In genomic region chr11:17275376-17276235, GRCh38 we compare ENCODE assay signal across 1 cellular context.
TF ChIP-seq lines count a peak whose summit lies in the region.

No MANE protein-coding gene starts in this region.

TF ChIP-seq in K562, 482 proteins besides CTCF, POLR2A, EP300 and RAD21 (continued from another document and continues in another):
- TF ChIP-seq USF2 (CRISPR knock-in tag; IDR thresholded peaks at IDR 0.05) (no peak), ZNF347 (CRISPR knock-in tag; IDR thresholded peaks at IDR 0.05; ENCODE audit: low read depth) (no peak), ZMIZ1 (IDR thresholded peaks at IDR 0.05; ENCODE audit: low read depth in 2 of 2, low read length in 2 of 2) (no peak), ZNF511 (CRISPR knock-in tag; IDR thresholded peaks at IDR 0.05) (no peak), ZNF551 (CRISPR knock-in tag; IDR thresholded peaks at IDR 0.05) (no peak), STAT6 (CRISPR knock-in tag; IDR thresholded peaks at IDR 0.05) (no peak), BRF1 (IDR thresholded peaks at IDR 0.05; ENCODE audit: borderline replicate concordance, extremely low read depth, insufficient read length) (no peak), JUND (IDR thresholded peaks at IDR 0.05; ENCODE audit: borderline replicate concordance, low read depth, low read length) (0 out of 2 replicates have a peak, but pooled peaks have one; percentile 16), JUND (tag; IDR thresholded peaks at IDR 0.05; ENCODE audit: borderline replicate concordance, low read depth, low read length) (no peak), YY1 (IDR thresholded peaks at IDR 0.05; ENCODE audit: borderline replicate concordance in 1 of 3, control insufficient read depth in 1 of 3, extremely low read depth in 1 of 3, insufficient read depth in 3 of 3, insufficient read length in 1 of 3, insufficient replicate concordance in 2 of 3, low read depth in 1 of 3, low read length in 2 of 3) (no peak), BRD9 (IDR thresholded peaks at IDR 0.05; ENCODE audit: low read depth, partially characterized antibody) (peak; percentile 56), CGGBP1 (CRISPR knock-in tag; IDR thresholded peaks at IDR 0.05) (no peak), ARHGAP35 (IDR thresholded peaks at IDR 0.05; ENCODE audit: partially characterized antibody) (no peak), SMAD1 (IDR thresholded peaks at IDR 0.05; ENCODE audit: low read depth, low read length, partially characterized antibody) (peak; percentile 0), CHAMP1 (IDR thresholded peaks at IDR 0.05) (no peak), POLR2AphosphoS5 (IDR thresholded peaks at IDR 0.05; ENCODE audit: control insufficient read depth, insufficient read depth, low read depth, low read length) (peak; percentile 40; the same call in 1 of the 2 replicates), MYC (IDR thresholded peaks at IDR 0.05; ENCODE audit: low read depth, low read length) (no peak), MYC (CRISPR knock-in tag; IDR thresholded peaks at IDR 0.05; ENCODE audit: borderline replicate concordance, low read depth) (no peak), ZHX1 (conservative IDR thresholded peaks at IDR 0.05; ENCODE audit: low read length) (0 out of 2 replicates have a peak, but pooled peaks have one; percentile 27), CREBBP (IDR thresholded peaks at IDR 0.05; ENCODE audit: low read depth, low read length) (no peak), ZNF212 (CRISPR knock-in tag; IDR thresholded peaks at IDR 0.05) (no peak), ATF6 (CRISPR knock-in tag; IDR thresholded peaks at IDR 0.05) (no peak), ZNF398 (CRISPR knock-in tag; IDR thresholded peaks at IDR 0.05) (no peak), DPF2 (IDR thresholded peaks at IDR 0.05) (0 out of 2 replicates have a peak, but pooled peaks have one; percentile 18), FOXJ2 (tag; IDR thresholded peaks at IDR 0.05) (0 out of 2 replicates have a peak, but pooled peaks have one; percentile 28), PKNOX1 (IDR thresholded peaks at IDR 0.05) (no peak), NFIX (CRISPR knock-in tag; IDR thresholded peaks at IDR 0.05; ENCODE audit: low read depth) (no peak), LARP7 (IDR thresholded peaks at IDR 0.05) (no peak), ZBTB1 (CRISPR knock-in tag; IDR thresholded peaks at IDR 0.05; ENCODE audit: borderline replicate concordance, low read depth) (no peak), GMEB1 (CRISPR knock-in tag; IDR thresholded peaks at IDR 0.05) (0 out of 2 replicates have a peak, but pooled peaks have one; percentile 16), BACH1 (tag; IDR thresholded peaks at IDR 0.05) (no peak), STAT5B (CRISPR knock-in tag; IDR thresholded peaks at IDR 0.05) (no peak), KAT8 (IDR thresholded peaks at IDR 0.05; ENCODE audit: low read depth) (no peak), MCM2 (IDR thresholded peaks at IDR 0.05; ENCODE audit: low read depth) (no peak), HNRNPUL1 (IDR thresholded peaks at IDR 0.05; ENCODE audit: low read length) (no peak), SNAPC5 (CRISPR knock-in tag; IDR thresholded peaks at IDR 0.05) (no peak), SMARCC2 (IDR thresholded peaks at IDR 0.05; ENCODE audit: low read depth) (0 out of 2 replicates have a peak, but pooled peaks have one; percentile 17), IRF2 (CRISPR knock-in tag; IDR thresholded peaks at IDR 0.05) (no peak)
